ENCODE assay signal across 27 cellular contexts in genomic region chr13:76865996-76866503, GRCh38.
"Had no signal": no experiment of that assay in that cellular context is flagged by ENCODE, and none has a peak within 500 bp of the region (broad histone marks: within the 10 kb centered on the region; RNA-seq: fewer than 3 reads in every experiment).

No MANE protein-coding gene starts in this region.

- ATAC-seq: left colon; left lung; lower lobe of right lung; natural killer cell; psoas muscle; right lobe of liver; stimulated activated memory B cell treated with anti-CD40 and anti-IgM and Interleukin-4, amounts not matched to agents 10 μg/mL and 1 μg/mL and 100 μg/mL, for 72 hours; stimulated activated naive CD8-positive, alpha-beta T cell treated with anti-CD3 and anti-CD28 coated beads, Interleukin-15, amount 100 ng/mL, for 72 hours had no signal

- H3K4me1 ChIP-seq: lower lobe of right lung, parathyroid adenoma, right lobe of liver, uterus had no signal

- DNase-seq: hippocampal formation; immature natural killer cell; kidney; left colon; left lung; lower lobe of right lung; mesendoderm; naive B cell; natural killer cell; nucleus accumbens; psoas muscle; right lobe of liver; stimulated activated CD4-positive, alpha-beta T cell treated with anti-CD3 and anti-CD28 coated beads, Interleukin-1b, Interleukin-23, amount 100 ng/mL, for 48 hours; stimulated activated CD4-positive, alpha-beta T cell treated with anti-CD3 and anti-CD28 coated beads, Interleukin-2, amount 100 ng/mL, for 48 hours; stimulated activated CD4-positive, alpha-beta T cell treated with anti-CD3 and anti-CD28 coated beads, Interleukin-4, amount 100 ng/mL, for 4 hours; stimulated activated CD8-positive, alpha-beta memory T cell treated with anti-CD3 and anti-CD28 coated beads, Interleukin-4, amount 100 ng/mL, for 48 hours; stimulated activated naive CD4-positive, alpha-beta T cell treated with Interleukin-2 at 50 U/mL for 16 hours; stimulated activated naive CD8-positive, alpha-beta T cell treated with anti-CD3 and anti-CD28 coated beads, Interleukin-15, amount 100 ng/mL, for 72 hours; substantia nigra; uterus had no signal

- H3K27ac Mint-ChIP-seq: immature natural killer cell; mesothelial cell of epicardium; naive B cell; natural killer cell; stimulated activated memory B cell treated with anti-CD40 and anti-IgM and Interleukin-4, amounts not matched to agents 10 μg/mL and 1 μg/mL and 100 μg/mL, for 72 hours; stimulated activated naive CD8-positive, alpha-beta T cell treated with anti-CD3 and anti-CD28 coated beads, Interleukin-15, amount 100 ng/mL, for 72 hours; type B pancreatic cell had no signal

- H3K9me3 ChIP-seq: left lung, lower lobe of right lung, psoas muscle, right lobe of liver, tibial nerve, uterus had no signal

- H3K36me3 Mint-ChIP-seq: immature natural killer cell; mesothelial cell of epicardium; naive B cell; natural killer cell; stimulated activated memory B cell treated with anti-CD40 and anti-IgM and Interleukin-4, amounts not matched to agents 10 μg/mL and 1 μg/mL and 100 μg/mL, for 72 hours; type B pancreatic cell had no signal

- H3K27me3 ChIP-seq: left lung, right lobe of liver, tibial nerve, uterus had no signal

- H3K4me2 ChIP-seq: smooth muscle cell had no signal

- H2AFZ ChIP-seq: parathyroid adenoma had no signal

- FAIRE-seq: islet of Langerhans, kidney had no signal

- H3K36me3 ChIP-seq: left lung, lower lobe of right lung, right lobe of liver, tibial nerve, uterus had no signal

- H3K27ac ChIP-seq: left lung, lower lobe of right lung, parathyroid adenoma, psoas muscle, right lobe of liver, tibial nerve, uterus had no signal

- H3K4me3 ChIP-seq: left lung, lower lobe of right lung, psoas muscle, right lobe of liver, smooth muscle cell, tibial nerve, uterus had no signal

- H3K4me3 Mint-ChIP-seq: immature natural killer cell; mesothelial cell of epicardium; naive B cell; natural killer cell; stimulated activated memory B cell treated with anti-CD40 and anti-IgM and Interleukin-4, amounts not matched to agents 10 μg/mL and 1 μg/mL and 100 μg/mL, for 72 hours; stimulated activated naive CD8-positive, alpha-beta T cell treated with anti-CD3 and anti-CD28 coated beads, Interleukin-15, amount 100 ng/mL, for 72 hours; type B pancreatic cell had no signal

- H3K4me1 Mint-ChIP-seq: immature natural killer cell; mesothelial cell of epicardium; naive B cell; natural killer cell; stimulated activated memory B cell treated with anti-CD40 and anti-IgM and Interleukin-4, amounts not matched to agents 10 μg/mL and 1 μg/mL and 100 μg/mL, for 72 hours; stimulated activated naive CD8-positive, alpha-beta T cell treated with anti-CD3 and anti-CD28 coated beads, Interleukin-15, amount 100 ng/mL, for 72 hours had no signal

- H3K79me2 ChIP-seq: parathyroid adenoma had no signal

- H3K9ac ChIP-seq: parathyroid adenoma had no signal

- H3K9me3 Mint-ChIP-seq: immature natural killer cell; mesothelial cell of epicardium; natural killer cell; stimulated activated memory B cell treated with anti-CD40 and anti-IgM and Interleukin-4, amounts not matched to agents 10 μg/mL and 1 μg/mL and 100 μg/mL, for 72 hours; stimulated activated naive CD8-positive, alpha-beta T cell treated with anti-CD3 and anti-CD28 coated beads, Interleukin-15, amount 100 ng/mL, for 72 hours had no signal
